16 cellular contexts compared by ENCODE assay signal in the genomic region with DNA sequence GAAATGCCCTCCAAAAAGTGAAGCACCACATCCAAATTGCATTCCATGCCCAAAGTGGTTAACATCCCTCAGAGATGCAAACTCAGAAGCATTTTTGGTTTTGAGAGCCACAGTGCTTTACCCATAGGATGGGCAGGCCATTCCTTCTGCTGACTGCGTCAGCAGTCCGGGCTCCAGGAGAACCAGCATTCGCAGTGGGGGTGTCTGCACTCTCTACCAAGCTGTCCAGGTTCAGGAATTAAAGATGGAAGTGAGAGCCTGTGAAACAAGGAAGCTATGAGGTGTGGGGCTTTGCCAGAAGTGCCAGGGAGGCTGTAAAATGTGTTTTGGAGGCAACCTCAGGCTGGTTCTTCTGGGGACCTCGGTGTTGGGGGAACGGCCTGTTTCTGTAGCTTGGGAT.
DNase-seq lines count a peak whose midpoint lies in the region; ATAC-seq, FAIRE-seq and TF ChIP-seq lines count a peak whose summit lies in the region.
"Had no signal": no experiment of that assay in that cellular context is flagged by ENCODE, and none has a peak within 500 bp of the region (broad histone marks: within the 10 kb centered on the region; RNA-seq: fewer than 3 reads in every experiment).

No MANE protein-coding gene starts in this region.

- H3K18ac ChIP-seq in H9 (ENCODE audit: insufficient read length, low read depth, low read length) = no peak overlapping the region

- no peak for ATAC-seq in WTC11
- ATAC-seq in effector memory CD8-positive, alpha-beta T cell (replicated peaks) = no peak
- ATAC-seq in natural killer cell treated with Interleukin-12 subunit alpha and Interleukin-12 subunit beta and Interleukin-15 and Interleukin-18, amount 100 ng/mL, for 72 hours = no peak
- ATAC-seq: K562 had no signal

- H3K23ac ChIP-seq in H9 (ENCODE audit: insufficient read length, low read depth, low read length) = no peak overlapping the region

- H3K4me3 Mint-ChIP-seq in H9 = no peak overlapping the region
- no peak overlapping the region for H3K4me3 Mint-ChIP-seq in WTC11
- peak overlapping the region in 1 of 2 donors; percentile 7 for H3K4me3 Mint-ChIP-seq in effector memory CD8-positive, alpha-beta T cell
- H3K4me3 Mint-ChIP-seq in natural killer cell treated with Interleukin-12 subunit alpha and Interleukin-12 subunit beta and Interleukin-15 and Interleukin-18, amount 100 ng/mL, for 72 hours = no peak overlapping the region
- H3K4me3 Mint-ChIP-seq: CD4-positive, alpha-beta memory T cell had no signal

- H4K20me1 ChIP-seq in H9 (ENCODE audit: control insufficient read depth, insufficient read depth, insufficient read length) = no peaks in the 10 kb centered on the region

- no peak overlapping the region for H2BK12ac ChIP-seq in H9 (ENCODE audit: insufficient read length, low read depth, low read length)

- no peak overlapping the region for H3T11ph ChIP-seq in H9 (ENCODE audit: low read length)

- no peaks in the 10 kb centered on the region for H3K9me3 ChIP-seq in H9 (ENCODE audit: control insufficient read depth, low read depth, low read length)
- no peaks in the 10 kb centered on the region for H3K9me3 ChIP-seq in sigmoid colon

- H3K36me3 Mint-ChIP-seq in H9 (ENCODE audit: insufficient read depth in 1 of 3, low read depth in 3 of 3) = peaks cover 6 to 19% (median 14%) of the 10 kb centered on the region in 3 experiments; a peak in 6 of 7 replicates
- peaks cover 18% of the 10 kb centered on the region for H3K36me3 Mint-ChIP-seq in WTC11
- H3K36me3 Mint-ChIP-seq in effector memory CD8-positive, alpha-beta T cell (ENCODE audit: insufficient read depth) = peaks cover 2% of the 10 kb centered on the region
- no peaks in the 10 kb centered on the region for H3K36me3 Mint-ChIP-seq in natural killer cell treated with Interleukin-12 subunit alpha and Interleukin-12 subunit beta and Interleukin-15 and Interleukin-18, amount 100 ng/mL, for 72 hours
- H3K36me3 Mint-ChIP-seq: CD4-positive, alpha-beta memory T cell had no signal

- peaks cover 7% of the 10 kb centered on the region; the same call in 1 of the 2 replicates for H3K79me2 ChIP-seq in H9 (ENCODE audit: insufficient read depth, low read length)

- H3K79me1 ChIP-seq in H9 (ENCODE audit: insufficient read depth, low read depth, low read length, poor library complexity, severe bottlenecking) = peaks cover 10% of the 10 kb centered on the region

- peaks cover 8 to 14% of the 10 kb centered on the region in 2 experiments for H3K9me3 Mint-ChIP-seq in H9
- peaks cover 14% of the 10 kb centered on the region for H3K9me3 Mint-ChIP-seq in WTC11
- H3K9me3 Mint-ChIP-seq in effector memory CD8-positive, alpha-beta T cell = no peaks in the 10 kb centered on the region
- H3K9me3 Mint-ChIP-seq in natural killer cell treated with Interleukin-12 subunit alpha and Interleukin-12 subunit beta and Interleukin-15 and Interleukin-18, amount 100 ng/mL, for 72 hours = no peaks in the 10 kb centered on the region
- H3K9me3 Mint-ChIP-seq: CD4-positive, alpha-beta memory T cell had no signal

- H2BK5ac ChIP-seq in H9 (ENCODE audit: insufficient read length, low read length) = no peak overlapping the region

- peak overlapping the region in 2 of 3 experiments; percentile 9 to 73; a peak in 2 of 7 replicates for H3K27ac Mint-ChIP-seq in H9
- H3K27ac Mint-ChIP-seq in WTC11 = peak overlapping the region; percentile 61
- peak overlapping the region; percentile 30 to 60 for H3K27ac Mint-ChIP-seq in effector memory CD8-positive, alpha-beta T cell
- no peak overlapping the region for H3K27ac Mint-ChIP-seq in natural killer cell treated with Interleukin-12 subunit alpha and Interleukin-12 subunit beta and Interleukin-15 and Interleukin-18, amount 100 ng/mL, for 72 hours

- intact Hi-C loops in sigmoid colon (cut with DNase I) = no loop called here

- H4K8ac ChIP-seq in H9 (replicated peaks; ENCODE audit: insufficient read length, low read depth, low read length) = no peak overlapping the region

- H3K27me3 Mint-ChIP-seq in H9 (ENCODE audit: low read depth) (peaks cover 2% of the 10 kb centered on the region; the same call in 1 of the 2 replicates), WTC11 (ENCODE audit: low read depth) (no peaks in the 10 kb centered on the region; the same call in 1 of the 2 replicates)
- H3K27me3 Mint-ChIP-seq in effector memory CD8-positive, alpha-beta T cell = no peaks in the 10 kb centered on the region
- no peaks in the 10 kb centered on the region for H3K27me3 Mint-ChIP-seq in natural killer cell treated with Interleukin-12 subunit alpha and Interleukin-12 subunit beta and Interleukin-15 and Interleukin-18, amount 100 ng/mL, for 72 hours
- H3K27me3 Mint-ChIP-seq: CD4-positive, alpha-beta memory T cell had no signal

- DNase-seq in H9 (no peak), WTC11 (ENCODE audit: low spot score) (no peak), sigmoid colon (peak; percentile 13), EL (no peak), frontal cortex (ENCODE audit: low spot score in 2 of 2) (no peak), NAMALWA (ENCODE audit: low spot score) (no peak)
- DNase-seq in effector memory CD8-positive, alpha-beta T cell = no peak
- no peak for DNase-seq in natural killer cell treated with Interleukin-12 subunit alpha and Interleukin-12 subunit beta and Interleukin-15 and Interleukin-18, amount 100 ng/mL, for 72 hours (ENCODE audit: low spot score)
- DNase-seq: AML-193; C1 segment of cervical spinal cord; CD4-positive, alpha-beta memory T cell; DMS153; DND-41; GF-D8 had no signal

- no peak overlapping the region for H3K14ac ChIP-seq in H9 (ENCODE audit: insufficient read depth, low read length)

- H3K9ac ChIP-seq in H9 (ENCODE audit: extremely low read depth, insufficient read length, low read length) = no peak overlapping the region

- POLR2A ChIA-PET in WTC11 (lab: Charles Lee) = no interaction called here

- no peak for TF ChIP-seq CTCF in H9 (conservative IDR thresholded peaks at IDR 0.05)
- no peak for TF ChIP-seq CTCF in WTC11 (IDR thresholded peaks at IDR 0.05)
- TF ChIP-seq CTCF in sigmoid colon (IDR thresholded peaks at IDR 0.05) = no peak

- H2BK15ac ChIP-seq in H9 (ENCODE audit: low read depth, low read length) = no peak overlapping the region

- no peak for FAIRE-seq in frontal cortex (lab: Jason Lieb, UNC)
- FAIRE-seq: H54, K562 had no signal

- H2AFZ ChIP-seq in H9 (ENCODE audit: low read length) = no peak overlapping the region

- H2BK120ac ChIP-seq in H9 (ENCODE audit: low read depth, low read length, poor library complexity, severe bottlenecking) = no peak overlapping the region

- WGBS in H9 (ENCODE audit: extremely low coverage, insufficient read length, low lambda C conversion rate) = no CpG with 5 or more reads among the region's 5 CpGs
- WGBS in sigmoid colon, 2 donors = 84 to 90% methylated on average over 5 of the region's 5 CpGs

- no peak overlapping the region for H4K91ac ChIP-seq in H9 (ENCODE audit: insufficient read length, low read depth, low read length)

- no peak overlapping the region for H2AK5ac ChIP-seq in H9 (ENCODE audit: insufficient read length, low read length)

- CTCF ChIA-PET in WTC11 (lab: Charles Lee) = interaction anchor here (0.9 to 1.6 kb wide), 3 partner anchors 46 to 484 kb away, joined by 3 to 4 read pairs (median 3); no protein-coding TSS in a partner anchor

- no peak overlapping the region for H4K5ac ChIP-seq in H9 (ENCODE audit: insufficient read length, low read depth, low read length)

- H3K23me2 ChIP-seq in H9 (ENCODE audit: insufficient read length, low read depth, low read length, poor library complexity, severe bottlenecking) = no peaks in the 10 kb centered on the region

- H3K56ac ChIP-seq in H9 (ENCODE audit: insufficient read length, low read depth, low read length) = no peak overlapping the region

- H3K27me3 ChIP-seq in H9 (ENCODE audit: insufficient read depth, low read length) (no peaks in the 10 kb centered on the region), sigmoid colon (no peaks in the 10 kb centered on the region)

- H3K4ac ChIP-seq in H9 (ENCODE audit: low read depth, low read length) = no peak overlapping the region

- H3K4me1 Mint-ChIP-seq in H9 (peaks cover 33 to 56% of the 10 kb centered on the region in 2 experiments), WTC11 (peaks cover 65% of the 10 kb centered on the region)
- peaks cover 15 to 41% of the 10 kb centered on the region in 2 donors for H3K4me1 Mint-ChIP-seq in effector memory CD8-positive, alpha-beta T cell (ENCODE audit: low read depth in 2 of 2)
- H3K4me1 Mint-ChIP-seq in natural killer cell treated with Interleukin-12 subunit alpha and Interleukin-12 subunit beta and Interleukin-15 and Interleukin-18, amount 100 ng/mL, for 72 hours (ENCODE audit: low read depth in 2 of 2) = peaks cover 8 to 18% of the 10 kb centered on the region in 2 donors

- peaks cover 14% of the 10 kb centered on the region; the same call in 1 of the 2 replicates for H3K4me1 ChIP-seq in H9 (ENCODE audit: insufficient read depth, low read length)
- peaks cover 0 to 47% (median 37%) of the 10 kb centered on the region in 4 donors for H3K4me1 ChIP-seq in sigmoid colon

- H3K4me2 ChIP-seq in H9 (ENCODE audit: insufficient read depth, insufficient read length, low read length) = no peak overlapping the region

- TF ChIP-seq POLR2A in sigmoid colon (IDR thresholded peaks at IDR 0.05) = no peak

- H2BK20ac ChIP-seq in H9 (ENCODE audit: low read depth, low read length, poor library complexity, severe bottlenecking) = no peak overlapping the region

- no peaks in the 10 kb centered on the region for H3K36me3 ChIP-seq in sigmoid colon

- TF ChIP-seq EP300 in sigmoid colon (IDR thresholded peaks at IDR 0.05) = no peak

- H3K27ac ChIP-seq in H9 (ENCODE audit: insufficient read length, low read depth, low read length) (no peak overlapping the region), sigmoid colon (peak overlapping the region in 1 of 4 donors; percentile 11)

- no peak overlapping the region for H3K4me3 ChIP-seq in sigmoid colon
- H3K4me3 ChIP-seq: K562 had no signal

TF ChIP-seq in WTC11, 78 proteins besides CTCF, POLR2A, EP300 and RAD21:
- no peak for TF ChIP-seq SMAD3 (CRISPR knock-in tag; IDR thresholded peaks at IDR 0.05; ENCODE audit: borderline replicate concordance)

Comparison
In these comparisons a context has a peak if more than half of its experiments do, and no peak if none do; other contexts are left out.
1. H3K27ac Mint-ChIP-seq: peak in H9 (2 of 3), WTC11 (single experiment) and effector memory CD8-positive, alpha-beta T cell (2 of 2); none in natural killer cell treated with Interleukin-12 subunit alpha and Interleukin-12 subunit beta and Interleukin-15 and Interleukin-18, amount 100 ng/mL, for 72 hours (0 of 2).